In the genomic region with DNA sequence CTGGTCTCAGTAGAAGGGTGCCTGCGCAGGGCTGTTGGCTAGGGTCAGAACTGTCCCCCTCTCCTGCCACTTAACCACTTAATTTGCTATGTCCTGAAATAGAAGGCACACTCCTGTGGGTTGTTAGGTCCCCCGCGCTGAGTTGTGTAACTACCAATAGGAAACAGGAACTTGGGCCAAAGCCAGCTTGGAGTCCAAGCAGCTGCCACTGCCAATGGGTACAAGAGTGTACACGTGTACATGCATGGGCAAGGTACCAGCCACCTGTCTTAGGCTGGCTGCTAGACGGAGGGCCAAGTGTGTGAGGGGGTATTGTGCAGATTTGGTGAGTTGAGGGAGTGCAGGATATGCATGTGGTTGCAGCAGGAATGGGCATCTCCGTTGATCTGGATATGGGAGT, we compare ENCODE assay signal across 15 cellular contexts. TPM values are rescaled to one million over a fixed set of nuclear protein-coding genes. Genes with fewer than 3 reads are reported as not detected.
A peak's percentile ranks its signal among the peaks of the same experiment; 100 is the strongest.
DNase-seq lines count a peak whose midpoint lies in the region; ATAC-seq and TF ChIP-seq lines count a peak whose summit lies in the region.
"Had no signal": no experiment of that assay in that cellular context is flagged by ENCODE, and none has a peak within 500 bp of the region (broad histone marks: within the 10 kb centered on the region; RNA-seq: fewer than 3 reads in every experiment).

No MANE protein-coding gene starts in this region.

- peaks cover 100% of the 10 kb centered on the region for H3K27me3 ChIP-seq in foreskin keratinocyte

- H3K27ac ChIP-seq in VCaP (peak overlapping the region; percentile 25; the same call in 1 of the 2 replicates), foreskin keratinocyte (no peak overlapping the region)
- H3K27ac ChIP-seq: heart left ventricle, left ventricle myocardium inferior, RWPE1, uterus had no signal

- peak; percentile 32 for DNase-seq in NCI-H345 (lab: John Stamatoyannopoulos, UW)
- DNase-seq in NCI-H345 treated with DMSO at 0.1 percent for 48 hours (lab: John Stamatoyannopoulos, UW; ENCODE audit: unreplicated experiment) = no peak
- DNase-seq in NCI-H2171 (lab: John Stamatoyannopoulos, UW) = peak; percentile 85
- peak; percentile 49 for DNase-seq in occipital lobe (lab: John Stamatoyannopoulos, UW)
- no peak for DNase-seq in ACHN
- no peak for DNase-seq in foreskin keratinocyte
- DNase-seq: activated B cell treated with CpG ODN at 0.5 μM for 24 hours; activated T-cell treated with anti-CD3 and anti-CD28 coated beads, Interleukin-2, amount 50 U/mL, for 48 hours; left ventricle myocardium inferior; stimulated activated CD8-positive, alpha-beta memory T cell treated with anti-CD3 and anti-CD28 coated beads, Interleukin-4, amount 100 ng/mL, for 48 hours; uterus had no signal

- no peak for TF ChIP-seq CTCF in VCaP (conservative IDR thresholded peaks at IDR 0.05)
- no peak for TF ChIP-seq CTCF in foreskin keratinocyte (conservative IDR thresholded peaks at IDR 0.05)

- ATAC-seq in foreskin keratinocyte = no peak
- no peak for ATAC-seq in GM18520 (IDR thresholded peaks at IDR 0.05; ENCODE audit: unreplicated experiment)

- in situ Hi-C loops in ACHN (cut with HindIII; ENCODE audit: low pct_ligation_motif_present, low pct_unique_long_range_greater_than_20kb, low sequenced_read_pairs) = no loop called here

- no peaks in the 10 kb centered on the region for H3K4me1 ChIP-seq in foreskin keratinocyte

RNA-seq across cellular contexts. Expression of a gene that starts 29.7 kb away (rescaled TPM):
- total RNA-seq in occipital lobe = 38.4 TPM
- total RNA-seq in foreskin keratinocyte = 47.8 and 50.5 TPM in 2 replicates
- 30.7 and 39.1 TPM in 2 replicates for polyA plus RNA-seq in foreskin keratinocyte

Comparison
In these comparisons a context has a peak if more than half of its experiments do, and no peak if none do; other contexts are left out.
1. DNase-seq: peak in NCI-H345 (single experiment), NCI-H2171 (single experiment) and occipital lobe (single experiment); none in NCI-H345 treated with DMSO at 0.1 percent for 48 hours (single experiment), ACHN (single experiment) and foreskin keratinocyte (0 of 2).